In genomic region chr18:49814147-49814499, GRCh38 we compare ENCODE assay signal across 8 cellular contexts. TPM values are rescaled to one million over a fixed set of nuclear protein-coding genes. Genes with fewer than 3 reads are reported as not detected.
DNase-seq lines count a peak whose midpoint lies in the region; ATAC-seq and TF ChIP-seq lines count a peak whose summit lies in the region.

No MANE protein-coding gene starts in this region.

- peak overlapping the region; percentile 76 for H3K27ac ChIP-seq in right cardiac atrium (ENCODE audit: low read length)

- peaks cover 18% of the 10 kb centered on the region for H3K36me3 Mint-ChIP-seq in activated naive CD8-positive, alpha-beta T cell treated with anti-CD3 and anti-CD28 coated beads, Interleukin-2, amount 50 U/mL, for 24 hours (ENCODE audit: low read depth)

- H3K4me3 ChIP-seq in AG10803 (ENCODE audit: low read length): peak overlapping the region; percentile 86
- peak overlapping the region; percentile 76 for H3K4me3 ChIP-seq in right cardiac atrium (ENCODE audit: low read length)

- peaks cover 57% of the 10 kb centered on the region for H3K4me1 Mint-ChIP-seq in activated naive CD8-positive, alpha-beta T cell treated with anti-CD3 and anti-CD28 coated beads, Interleukin-2, amount 50 U/mL, for 24 hours

- ATAC-seq in GM18861 (IDR thresholded peaks at IDR 0.05; ENCODE audit: unreplicated experiment) (peak; percentile 8), HG03280 (IDR thresholded peaks at IDR 0.05; ENCODE audit: unreplicated experiment) (peak; percentile 21), right cardiac atrium (peak; percentile 57 to 61), sciatic nerve (peak; percentile 84)
- ATAC-seq in activated naive CD8-positive, alpha-beta T cell treated with anti-CD3 and anti-CD28 coated beads, Interleukin-2, amount 50 U/mL, for 24 hours: peak; percentile 74

- H3K9me3 ChIP-seq in right cardiac atrium (ENCODE audit: control insufficient read depth, low read length): no peaks in the 10 kb centered on the region

- no peak for TF ChIP-seq CTCF in AG10803 (conservative IDR thresholded peaks at IDR 0.05; ENCODE audit: low read length)

- H3K4me1 ChIP-seq in right cardiac atrium (ENCODE audit: control insufficient read depth, insufficient read depth, low read length): peaks cover 2% of the 10 kb centered on the region

- intact Hi-C loops in right cardiac atrium (cut with DNase I) (no loop called here), sciatic nerve (cut with DNase I) (no loop called here)

- peak overlapping the region; percentile 95 for H3K4me3 Mint-ChIP-seq in activated naive CD8-positive, alpha-beta T cell treated with anti-CD3 and anti-CD28 coated beads, Interleukin-2, amount 50 U/mL, for 24 hours

- peak; percentile 58 for DNase-seq in AG10803 (ENCODE audit: low read depth)
- peak; percentile 83 for DNase-seq in OCI-M1 (lab: John Stamatoyannopoulos, UW)
- DNase-seq in activated naive CD8-positive, alpha-beta T cell treated with anti-CD3 and anti-CD28 coated beads, Interleukin-2, amount 50 U/mL, for 24 hours: peak; percentile 66
- peak in 1 of 3 donors; percentile 53 for DNase-seq in right cardiac atrium
- no peak for DNase-seq in sciatic nerve (ENCODE audit: low spot score)
- no peak for DNase-seq in GM19240 (ENCODE audit: insufficient read length, low spot score)

- under 1% methylated on average over 24 of the region's 24 CpGs for WGBS in right cardiac atrium

- H3K27me3 ChIP-seq in right cardiac atrium (ENCODE audit: control insufficient read depth, insufficient read depth): no peaks in the 10 kb centered on the region

- H3K27ac Mint-ChIP-seq in activated naive CD8-positive, alpha-beta T cell treated with anti-CD3 and anti-CD28 coated beads, Interleukin-2, amount 50 U/mL, for 24 hours: peak overlapping the region; percentile 97

- H3K9me3 Mint-ChIP-seq in activated naive CD8-positive, alpha-beta T cell treated with anti-CD3 and anti-CD28 coated beads, Interleukin-2, amount 50 U/mL, for 24 hours: peaks cover 4% of the 10 kb centered on the region

- no peaks in the 10 kb centered on the region for H3K27me3 Mint-ChIP-seq in activated naive CD8-positive, alpha-beta T cell treated with anti-CD3 and anti-CD28 coated beads, Interleukin-2, amount 50 U/mL, for 24 hours

RNA-seq across cellular contexts. Expression of gene ACAA2, which starts 0.8 kb away (rescaled TPM):
- total RNA-seq in right cardiac atrium (100 to 1,000 TPM in 3 of 4 donors, 10 to 100 TPM in 1; 95.8 to 145 (median 123) TPM), sciatic nerve (32.9 TPM)
- polyA plus RNA-seq in right cardiac atrium: 146 TPM

Comparison
In these comparisons a context has a peak if more than half of its experiments do, and no peak if none do; other contexts are left out.
1. DNase-seq: peak in AG10803 (single experiment), OCI-M1 (single experiment) and activated naive CD8-positive, alpha-beta T cell treated with anti-CD3 and anti-CD28 coated beads, Interleukin-2, amount 50 U/mL, for 24 hours (single experiment); none in sciatic nerve (single experiment) and GM19240 (single experiment).
2. ATAC-seq: peak in every context shown above with its lines; median percentile 84 in sciatic nerve; 74 in activated naive CD8-positive, alpha-beta T cell treated with anti-CD3 and anti-CD28 coated beads, Interleukin-2, amount 50 U/mL, for 24 hours; 59 in right cardiac atrium; 21 in HG03280; 8 in GM18861.